Comparison of ENCODE assay signal across 6 cellular contexts in the genomic region with DNA sequence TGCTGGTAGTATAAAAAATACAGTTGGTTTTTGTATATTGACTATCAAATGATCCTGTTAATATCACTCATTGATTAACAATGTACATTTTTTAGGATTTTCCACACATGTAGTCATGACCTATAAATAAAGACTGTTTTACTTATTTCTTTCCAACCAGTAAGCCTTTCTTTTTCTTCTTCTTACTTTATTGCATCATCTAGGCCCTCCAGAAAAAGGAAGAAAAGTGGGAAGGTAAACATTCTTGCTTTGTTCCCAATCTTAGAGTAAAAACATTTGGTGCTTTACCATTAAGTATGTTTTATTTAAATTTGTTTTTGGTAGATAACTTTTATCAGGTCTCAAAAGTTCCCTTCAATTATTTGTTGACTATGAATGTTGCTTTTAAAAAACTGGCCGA.
"Had no signal": no experiment of that assay in that cellular context is flagged by ENCODE, and none has a peak within 500 bp of the region (broad histone marks: within the 10 kb centered on the region; RNA-seq: fewer than 3 reads in every experiment).

No MANE protein-coding gene starts in this region.

- H3K27ac ChIP-seq: GM23248, HL-60 had no signal

- H2AFZ ChIP-seq: GM23248 had no signal

- DNase-seq: GM23248, GOT3, H9, HCEC 1CT, KG1 had no signal

- H3K4me3 ChIP-seq: GM23248 had no signal

- H3K9ac ChIP-seq: GM23248 had no signal
